ENCODE assay signal across 9 cellular contexts in the genomic region with DNA sequence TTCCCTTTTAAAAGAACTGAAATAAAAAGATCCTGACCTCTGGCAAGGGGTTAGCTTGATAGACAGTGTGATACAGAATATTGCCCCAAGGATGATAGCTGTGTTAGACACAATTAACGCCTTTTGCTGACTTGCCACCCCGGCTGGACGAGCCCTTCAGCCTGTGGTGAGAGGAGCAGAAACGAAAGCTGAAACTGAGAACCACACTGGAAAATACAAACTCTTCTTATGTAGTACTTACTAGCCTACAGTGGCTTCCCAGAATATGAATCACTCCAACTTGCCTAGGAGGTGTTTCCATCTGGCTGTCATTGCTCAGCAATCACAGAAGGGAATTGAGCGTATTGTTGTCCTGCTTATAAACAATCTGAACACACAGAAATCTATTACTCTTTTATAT. TPM values are rescaled to one million over a fixed set of nuclear protein-coding genes. Genes with fewer than 3 reads are reported as not detected.
A peak's percentile ranks its signal among the peaks of the same experiment; 100 is the strongest.
DNase-seq lines count a peak whose midpoint lies in the region; ATAC-seq and TF ChIP-seq lines count a peak whose summit lies in the region.
"Had no signal": no experiment of that assay in that cellular context is flagged by ENCODE, and none has a peak within 500 bp of the region (broad histone marks: within the 10 kb centered on the region; RNA-seq: fewer than 3 reads in every experiment).

No MANE protein-coding gene starts in this region.

- peak overlapping the region; percentile 75 for H3K4me3 Mint-ChIP-seq in activated CD4-positive, alpha-beta T cell treated with anti-CD3 and anti-CD28 coated beads, Interleukin-2, amount 10 ng/mL, durations not matched to agents 24 days and 14 days

- TF ChIP-seq POLR2A in heart left ventricle (IDR thresholded peaks at IDR 0.05): no peak

- H3K4me1 Mint-ChIP-seq in activated CD4-positive, alpha-beta T cell treated with anti-CD3 and anti-CD28 coated beads, Interleukin-2, amount 10 ng/mL, durations not matched to agents 24 days and 14 days: peaks cover 56% of the 10 kb centered on the region

- H3K36me3 ChIP-seq in heart left ventricle (peaks cover 0 to 8% (median 0%) of the 10 kb centered on the region in 9 donors), neutrophil (peaks cover 7% of the 10 kb centered on the region)

- no peaks in the 10 kb centered on the region for H3K27me3 Mint-ChIP-seq in activated CD4-positive, alpha-beta T cell treated with anti-CD3 and anti-CD28 coated beads, Interleukin-2, amount 10 ng/mL, durations not matched to agents 24 days and 14 days

- H3K4me3 ChIP-seq in heart left ventricle: peak overlapping the region in 1 of 12 donors; percentile 23
- peak overlapping the region; percentile 15 to 26 for H3K4me3 ChIP-seq in neutrophil (ENCODE audit: low read depth in 1 of 2, low read length in 1 of 2)

- TF ChIP-seq CTCF in heart left ventricle (IDR thresholded peaks at IDR 0.05) (no peak), neutrophil (IDR thresholded peaks at IDR 0.05) (no peak)

- H3K9me3 ChIP-seq in heart left ventricle: no peaks in the 10 kb centered on the region
- H3K9me3 ChIP-seq in neutrophil: no peaks in the 10 kb centered on the region

- H3K9me3 Mint-ChIP-seq in activated CD4-positive, alpha-beta T cell treated with anti-CD3 and anti-CD28 coated beads, Interleukin-2, amount 10 ng/mL, durations not matched to agents 24 days and 14 days: no peaks in the 10 kb centered on the region

- DNase-seq in heart left ventricle (peak in 1 of 5 donors; percentile 27), cardiac septum (ENCODE audit: low spot score) (no peak), germinal center (ENCODE audit: low spot score) (no peak), HuH-7.5 (ENCODE audit: low spot score) (no peak), NCI-H2081 (lab: John Stamatoyannopoulos, UW) (no peak)
- DNase-seq in activated CD4-positive, alpha-beta T cell treated with anti-CD3 and anti-CD28 coated beads, Interleukin-2, amount 10 ng/mL, durations not matched to agents 24 days and 14 days: peak; percentile 81

- H3K27me3 ChIP-seq in heart left ventricle (no peaks in the 10 kb centered on the region), neutrophil (no peaks in the 10 kb centered on the region)

- intact Hi-C loops in heart left ventricle (cut with DNase I) (no loop called here), cardiac septum (cut with DNase I) (no loop called here)
- intact Hi-C loops in activated CD4-positive, alpha-beta T cell treated with anti-CD3 and anti-CD28 coated beads, Interleukin-2, amount 10 ng/mL, durations not matched to agents 24 days and 14 days (cut with micrococcal nuclease): loop anchor here (1.0 to 2.0 kb wide), 5 partner anchors 11 to 214 kb away; no protein-coding TSS in a partner anchor

- H3K27ac ChIP-seq in heart left ventricle (peak overlapping the region in 1 of 12 donors; percentile 84), neutrophil (peak overlapping the region; percentile 89)
- H3K27ac ChIP-seq: C4-2B had no signal

- 73 to 83% (median 75%) methylated on average over 5 of the region's 5 CpGs for WGBS in heart left ventricle, 4 donors

- ATAC-seq in heart left ventricle (peak in 3 of 4 donors; percentile 72 to 77 (median 74)), HG03108 (IDR thresholded peaks at IDR 0.05; ENCODE audit: unreplicated experiment) (peak; percentile 78)

- H3K4me1 ChIP-seq in heart left ventricle (peaks cover 0 to 81% (median 0%) of the 10 kb centered on the region in 12 donors), neutrophil (ENCODE audit: control insufficient read depth in 1 of 2, insufficient read depth in 1 of 2, low read depth in 1 of 2, low read length in 1 of 2) (peaks cover 97 to 98% of the 10 kb centered on the region in 2 experiments)

- peaks cover 41% of the 10 kb centered on the region for H3K36me3 Mint-ChIP-seq in activated CD4-positive, alpha-beta T cell treated with anti-CD3 and anti-CD28 coated beads, Interleukin-2, amount 10 ng/mL, durations not matched to agents 24 days and 14 days (ENCODE audit: low read depth)

- peak overlapping the region; percentile 86 for H3K27ac Mint-ChIP-seq in activated CD4-positive, alpha-beta T cell treated with anti-CD3 and anti-CD28 coated beads, Interleukin-2, amount 10 ng/mL, durations not matched to agents 24 days and 14 days

RNA-seq across cellular contexts. Expression of a gene that starts 22.9 kb away (rescaled TPM):
- total RNA-seq in heart left ventricle (10 to 100 TPM in 1 of 9 donors, 1 to 10 TPM in 6, under 1 TPM in 2; 0.44 to 21.2 (median 1.4) TPM), cardiac septum (1.9 TPM)
- 1 to 10 TPM in 1 of 2 donors, under 1 TPM in 1; 0.88 to 2.3 TPM for polyA plus RNA-seq in heart left ventricle
- 86.4 and 92.7 TPM in 2 replicates for total RNA-seq in activated CD4-positive, alpha-beta T cell treated with anti-CD3 and anti-CD28 coated beads, Interleukin-2, amount 10 ng/mL, durations not matched to agents 24 days and 14 days
